21 cellular contexts compared by ENCODE assay signal in genomic region chr1:153662269-153662668, GRCh38. TPM values are rescaled to one million over a fixed set of nuclear protein-coding genes. Genes with fewer than 3 reads are reported as not detected.
DNase-seq lines count a peak whose midpoint lies in the region; ATAC-seq, FAIRE-seq and TF ChIP-seq lines count a peak whose summit lies in the region.
"Had no signal": no experiment of that assay in that cellular context is flagged by ENCODE, and none has a peak within 500 bp of the region (broad histone marks: within the 10 kb centered on the region; RNA-seq: fewer than 3 reads in every experiment).

No MANE protein-coding gene starts in this region.

- in situ Hi-C loops in K562 (cut with MboI), result no loop called here

- H2AK5ac ChIP-seq in H9 (ENCODE audit: insufficient read length, low read length), result no peak overlapping the region

- H3T11ph ChIP-seq in H9 (ENCODE audit: low read length), result no peak overlapping the region

- no peak overlapping the region for H3K23ac ChIP-seq in H9 (ENCODE audit: insufficient read length, low read depth, low read length)

- H3K4me1 ChIP-seq in H9 (ENCODE audit: insufficient read depth, low read length) (0 out of 2 replicates have a peak, but pooled peaks cover 2% of the 10 kb centered on the region), K562 (replicated peaks in 1 of 2; ENCODE audit: control insufficient read depth in 2 of 2, insufficient read depth in 2 of 2, low read length in 2 of 2) (peaks cover 3 to 16% of the 10 kb centered on the region in 2 experiments; a peak in 4 of 5 replicates)
- H3K4me1 ChIP-seq: foreskin keratinocyte had no signal

- TF ChIP-seq EP300 in K562 (IDR thresholded peaks at IDR 0.05; ENCODE audit: low read length), result no peak

- H3K14ac ChIP-seq in H9 (ENCODE audit: insufficient read depth, low read length), result no peak overlapping the region

- H2AFZ ChIP-seq in H9 (ENCODE audit: low read length), result no peak overlapping the region
- H2AFZ ChIP-seq in K562 (ENCODE audit: low read depth, low read length), result no peak overlapping the region

- FAIRE-seq in K562 (lab: Jason Lieb, UNC), result no peak
- FAIRE-seq: A204.1, GM18507 had no signal

- H3K9me3 ChIP-seq in H9 (ENCODE audit: control insufficient read depth, low read depth, low read length), result no peaks in the 10 kb centered on the region
- H3K9me3 ChIP-seq in K562 (replicated peaks; ENCODE audit: control insufficient read depth, insufficient read depth, low read depth, low read length), result no peaks in the 10 kb centered on the region
- H3K9me3 ChIP-seq: BLaER1, left ventricle myocardium inferior, mucosa of descending colon, upper lobe of right lung had no signal

- no peak overlapping the region for H3K4me3 Mint-ChIP-seq in activated CD8-positive, alpha-beta T cell treated with anti-CD3 and anti-CD28 coated beads for 36 hours
- H3K4me3 Mint-ChIP-seq in activated CD8-positive, alpha-beta T cell treated with anti-CD3 and anti-CD28 coated beads, Interleukin-2, amount 10 ng/mL, durations not matched to agents 7 days and 5 days, result no peak overlapping the region
- H3K4me3 Mint-ChIP-seq in H9 (no peak overlapping the region), progenitor cell of endocrine pancreas (ENCODE audit: low read depth) (no peak overlapping the region)
- H3K4me3 Mint-ChIP-seq: T-helper 2 cell treated with Interferon-gamma antibody and Interleukin-4, amounts not matched to agents 5 μg/mL and 100 μg/mL, for 36 hours had no signal

- peak overlapping the region; percentile 60 for H3K27ac Mint-ChIP-seq in activated CD8-positive, alpha-beta T cell treated with anti-CD3 and anti-CD28 coated beads for 36 hours
- H3K27ac Mint-ChIP-seq in activated CD8-positive, alpha-beta T cell treated with anti-CD3 and anti-CD28 coated beads, Interleukin-2, amount 10 ng/mL, durations not matched to agents 7 days and 5 days, result no peak overlapping the region
- H3K27ac Mint-ChIP-seq in H9, result peak overlapping the region in 2 of 3 experiments; percentile 12 to 79; a peak in 3 of 7 replicates
- H3K27ac Mint-ChIP-seq in progenitor cell of endocrine pancreas, result peak overlapping the region; percentile 50
- H3K27ac Mint-ChIP-seq: T-helper 2 cell treated with Interferon-gamma antibody and Interleukin-4, amounts not matched to agents 5 μg/mL and 100 μg/mL, for 36 hours had no signal

- no peak for TF ChIP-seq RAD21 in K562 (CRISPR knock-in tag; conservative IDR thresholded peaks at IDR 0.05 in 1 of 2, IDR thresholded peaks at IDR 0.05 in 1 of 2)

- POLR2A ChIA-PET in activated CD8-positive, alpha-beta T cell treated with anti-CD3 and anti-CD28 coated beads for 36 hours (lab: Charles Lee), result interaction anchor here (1.0 to 5.6 kb wide), 6 partner anchors 12 to 118 kb away, joined by 3 to 44 read pairs (median 4); no protein-coding TSS in a partner anchor
- POLR2A ChIA-PET in activated CD8-positive, alpha-beta T cell treated with anti-CD3 and anti-CD28 coated beads, Interleukin-2, amount 10 ng/mL, durations not matched to agents 7 days and 5 days (lab: Charles Lee), result interaction anchor here (1.2 kb wide), 1 partner anchor 24 kb away, joined by 3 read pairs; no protein-coding TSS in a partner anchor
- POLR2A ChIA-PET in K562 (lab: Yijun Ruan, JAX), result interaction anchor here (0.6 to 6.1 kb wide), 6 partner anchors 8 to 721 kb away, joined by 3 to 51 read pairs (median 6); partner anchors contain the start of genes CHTOP and ILF2

- ATAC-seq in activated CD8-positive, alpha-beta T cell treated with anti-CD3 and anti-CD28 coated beads for 36 hours, result no peak
- ATAC-seq in activated CD8-positive, alpha-beta T cell treated with anti-CD3 and anti-CD28 coated beads, Interleukin-2, amount 10 ng/mL, durations not matched to agents 7 days and 5 days, result no peak
- ATAC-seq in K562 (no peak), GM21390 (IDR thresholded peaks at IDR 0.05; ENCODE audit: unreplicated experiment) (no peak), GM21723 (IDR thresholded peaks at IDR 0.05; ENCODE audit: unreplicated experiment) (no peak)
- ATAC-seq: foreskin keratinocyte, mucosa of descending colon, upper lobe of right lung had no signal

- H3K4ac ChIP-seq in H9 (ENCODE audit: low read depth, low read length), result no peak overlapping the region

- H3K9ac ChIP-seq in H9 (ENCODE audit: extremely low read depth, insufficient read length, low read length) (no peak overlapping the region), K562 (ENCODE audit: insufficient read depth in 1 of 2, low read depth in 2 of 2, low read length in 2 of 2) (no peak overlapping the region)

- H3K9me1 ChIP-seq in K562 (ENCODE audit: control insufficient read depth, insufficient read depth, low read length), result no peaks in the 10 kb centered on the region

- peaks cover 5% of the 10 kb centered on the region for H3K79me1 ChIP-seq in H9 (ENCODE audit: insufficient read depth, low read depth, low read length, poor library complexity, severe bottlenecking)

- no peak for DNase-seq in activated CD8-positive, alpha-beta T cell treated with anti-CD3 and anti-CD28 coated beads for 36 hours
- DNase-seq in activated CD8-positive, alpha-beta T cell treated with anti-CD3 and anti-CD28 coated beads, Interleukin-2, amount 10 ng/mL, durations not matched to agents 7 days and 5 days, result no peak
- no peak for DNase-seq in H9
- DNase-seq in K562 (ENCODE audit: extremely low read depth in 1 of 4, low spot score in 3 of 4), result no peak
- no peak for DNase-seq in progenitor cell of endocrine pancreas (ENCODE audit: low spot score, unreplicated experiment)
- DNase-seq in SW 1271 (lab: John Stamatoyannopoulos, UW), result no peak
- DNase-seq: foreskin keratinocyte; left ventricle myocardium inferior; NCI-H1694 treated with DMSO at 0.1 percent for 48 hours; NCI-H2227 treated with DMSO at 0.1 percent for 48 hours; NCI-H82; stimulated activated CD4-positive, alpha-beta T cell treated with anti-CD3 and anti-CD28 coated beads, Interleukin-4, amount 100 ng/mL, for 4 hours; upper lobe of right lung had no signal

- H2BK20ac ChIP-seq in H9 (ENCODE audit: low read depth, low read length, poor library complexity, severe bottlenecking), result no peak overlapping the region

- CTCF ChIA-PET in activated CD8-positive, alpha-beta T cell treated with anti-CD3 and anti-CD28 coated beads for 36 hours (lab: Charles Lee), result interaction anchor here (1.2 kb wide), 1 partner anchor 152 kb away, joined by 4 read pairs; no protein-coding TSS in a partner anchor
- CTCF ChIA-PET in activated CD8-positive, alpha-beta T cell treated with anti-CD3 and anti-CD28 coated beads, Interleukin-2, amount 10 ng/mL, durations not matched to agents 7 days and 5 days (lab: Charles Lee), result no interaction called here
- CTCF ChIA-PET in K562 (lab: Yijun Ruan, JAX; ENCODE audit: low intra/inter-chr PET ratio), result interaction anchor here (0.6 kb wide), 1 partner anchor 129 kb away, joined by 6 read pairs; no protein-coding TSS in a partner anchor

- no peak overlapping the region for H3K18ac ChIP-seq in H9 (ENCODE audit: insufficient read length, low read depth, low read length)

- no peak for TF ChIP-seq CTCF in activated CD8-positive, alpha-beta T cell treated with anti-CD3 and anti-CD28 coated beads for 36 hours (IDR thresholded peaks at IDR 0.05)
- no peak for TF ChIP-seq CTCF in H9 (conservative IDR thresholded peaks at IDR 0.05)
- no peak for TF ChIP-seq CTCF in K562 (IDR thresholded peaks at IDR 0.05 in 2 of 3, conservative IDR thresholded peaks at IDR 0.05 in 1 of 3; ENCODE audit: insufficient read depth in 2 of 3, low read depth in 1 of 3, low read length in 3 of 3)
- TF ChIP-seq CTCF in progenitor cell of endocrine pancreas (IDR thresholded peaks at IDR 0.05; ENCODE audit: unreplicated experiment), result no peak

- no peak overlapping the region for H2BK12ac ChIP-seq in H9 (ENCODE audit: insufficient read length, low read depth, low read length)

- peaks cover 69% of the 10 kb centered on the region for H3K36me3 ChIP-seq in K562 (ENCODE audit: control insufficient read depth, insufficient read depth, low read length)

- H4K20me1 ChIP-seq in H9 (ENCODE audit: control insufficient read depth, insufficient read depth, insufficient read length) (no peaks in the 10 kb centered on the region), K562 (replicated peaks; ENCODE audit: control insufficient read depth, insufficient read depth, low read length) (no peaks in the 10 kb centered on the region)

- no peak overlapping the region for H2BK5ac ChIP-seq in H9 (ENCODE audit: insufficient read length, low read length)

- no peak for TF ChIP-seq POLR2A in K562 (conservative IDR thresholded peaks at IDR 0.05)

- intact Hi-C loops in activated CD8-positive, alpha-beta T cell treated with anti-CD3 and anti-CD28 coated beads for 36 hours (cut with micrococcal nuclease), result no loop called here
- intact Hi-C loops in K562 (cut with micrococcal nuclease), result no loop called here

- H3K27me3 ChIP-seq in H9 (ENCODE audit: insufficient read depth, low read length), result no peaks in the 10 kb centered on the region
- H3K27me3 ChIP-seq in K562 (ENCODE audit: control insufficient read depth in 2 of 2, insufficient read depth in 2 of 2, low read length in 2 of 2), result no peaks in the 10 kb centered on the region
- H3K27me3 ChIP-seq: BLaER1, foreskin keratinocyte, upper lobe of right lung had no signal

- H3K9me3 Mint-ChIP-seq in activated CD8-positive, alpha-beta T cell treated with anti-CD3 and anti-CD28 coated beads for 36 hours, result no peaks in the 10 kb centered on the region
- no peaks in the 10 kb centered on the region for H3K9me3 Mint-ChIP-seq in activated CD8-positive, alpha-beta T cell treated with anti-CD3 and anti-CD28 coated beads, Interleukin-2, amount 10 ng/mL, durations not matched to agents 7 days and 5 days (ENCODE audit: insufficient read depth)
- H3K9me3 Mint-ChIP-seq in H9 (no peaks in the 10 kb centered on the region; a peak in 1 of 5 replicates), progenitor cell of endocrine pancreas (ENCODE audit: low read depth) (no peaks in the 10 kb centered on the region)
- H3K9me3 Mint-ChIP-seq: T-helper 2 cell treated with Interferon-gamma antibody and Interleukin-4, amounts not matched to agents 5 μg/mL and 100 μg/mL, for 36 hours had no signal

- H3K36me3 Mint-ChIP-seq in activated CD8-positive, alpha-beta T cell treated with anti-CD3 and anti-CD28 coated beads for 36 hours (ENCODE audit: low read depth), result peaks cover 55% of the 10 kb centered on the region
- peaks cover 65% of the 10 kb centered on the region for H3K36me3 Mint-ChIP-seq in activated CD8-positive, alpha-beta T cell treated with anti-CD3 and anti-CD28 coated beads, Interleukin-2, amount 10 ng/mL, durations not matched to agents 7 days and 5 days (ENCODE audit: low read depth)
- H3K36me3 Mint-ChIP-seq in H9 (ENCODE audit: insufficient read depth in 1 of 3, low read depth in 3 of 3) (peaks cover 26 to 71% (median 46%) of the 10 kb centered on the region in 3 experiments), progenitor cell of endocrine pancreas (ENCODE audit: insufficient read depth) (peaks cover 34% of the 10 kb centered on the region)

- no peak overlapping the region for H2BK15ac ChIP-seq in H9 (ENCODE audit: low read depth, low read length)

- H4K5ac ChIP-seq in H9 (ENCODE audit: insufficient read length, low read depth, low read length), result no peak overlapping the region

- no peak overlapping the region for H2BK120ac ChIP-seq in H9 (ENCODE audit: low read depth, low read length, poor library complexity, severe bottlenecking)

- H4K8ac ChIP-seq in H9 (replicated peaks; ENCODE audit: insufficient read length, low read depth, low read length), result no peak overlapping the region

- H3K4me1 Mint-ChIP-seq in activated CD8-positive, alpha-beta T cell treated with anti-CD3 and anti-CD28 coated beads for 36 hours (ENCODE audit: low read depth), result peaks cover 13% of the 10 kb centered on the region
- peaks cover 16% of the 10 kb centered on the region for H3K4me1 Mint-ChIP-seq in activated CD8-positive, alpha-beta T cell treated with anti-CD3 and anti-CD28 coated beads, Interleukin-2, amount 10 ng/mL, durations not matched to agents 7 days and 5 days (ENCODE audit: low read depth)
- H3K4me1 Mint-ChIP-seq in H9, result peaks cover 9% of the 10 kb centered on the region in 2 experiments
- H3K4me1 Mint-ChIP-seq in progenitor cell of endocrine pancreas (ENCODE audit: low read depth), result peaks cover 11% of the 10 kb centered on the region

- no peak overlapping the region for H3K56ac ChIP-seq in H9 (ENCODE audit: insufficient read length, low read depth, low read length)

- WGBS in H9 (ENCODE audit: extremely low coverage, insufficient read length, low lambda C conversion rate), result no CpG with 5 or more reads among the region's 2 CpGs
- 64% methylated on average over 2 of the region's 2 CpGs for WGBS in K562 (ENCODE audit: insufficient coverage, low coverage, missing lambda C conversion rate)

- H3K4me3 ChIP-seq in K562, result no peak overlapping the region
- H3K4me3 ChIP-seq: BLaER1, left ventricle myocardium inferior, mucosa of descending colon, upper lobe of right lung had no signal

- H3K79me2 ChIP-seq in H9 (ENCODE audit: insufficient read depth, low read length), result no peaks in the 10 kb centered on the region; the same call in 1 of the 2 replicates
- peaks cover 15% of the 10 kb centered on the region for H3K79me2 ChIP-seq in K562 (ENCODE audit: control insufficient read depth, insufficient read depth, low read length)

- H3K27ac ChIP-seq in H9 (ENCODE audit: insufficient read length, low read depth, low read length) (no peak overlapping the region), K562 (ENCODE audit: extremely low read depth, low read depth, low read length) (no peak overlapping the region; the same call in 2 of the 3 replicates)
- H3K27ac ChIP-seq: BLaER1, foreskin keratinocyte, left ventricle myocardium inferior, upper lobe of right lung had no signal

- H3K27me3 Mint-ChIP-seq in activated CD8-positive, alpha-beta T cell treated with anti-CD3 and anti-CD28 coated beads for 36 hours, result no peaks in the 10 kb centered on the region
- no peaks in the 10 kb centered on the region for H3K27me3 Mint-ChIP-seq in activated CD8-positive, alpha-beta T cell treated with anti-CD3 and anti-CD28 coated beads, Interleukin-2, amount 10 ng/mL, durations not matched to agents 7 days and 5 days (ENCODE audit: low read depth)
- H3K27me3 Mint-ChIP-seq in H9 (ENCODE audit: low read depth), result no peaks in the 10 kb centered on the region
- H3K27me3 Mint-ChIP-seq in progenitor cell of endocrine pancreas, result no peaks in the 10 kb centered on the region

- BruUV-seq in K562 (replicated peaks; lab: Mats Ljungman, UMichigan), result TSS peak; percentile 53

- no peak overlapping the region for H4K91ac ChIP-seq in H9 (ENCODE audit: insufficient read length, low read depth, low read length)

- H3K4me2 ChIP-seq in H9 (ENCODE audit: insufficient read depth, insufficient read length, low read length), result no peak overlapping the region
- H3K4me2 ChIP-seq in K562 (ENCODE audit: insufficient read depth, low read length), result no peak overlapping the region

- peaks cover 5% of the 10 kb centered on the region for H3K23me2 ChIP-seq in H9 (ENCODE audit: insufficient read length, low read depth, low read length, poor library complexity, severe bottlenecking)

RNA-seq across cellular contexts. Expression of gene SNAPIN, which starts 3.8 kb away (rescaled TPM):
- total RNA-seq in activated CD8-positive, alpha-beta T cell treated with anti-CD3 and anti-CD28 coated beads for 36 hours, result 10 to 100 TPM; 25.7 to 27.3 TPM
- total RNA-seq in activated CD8-positive, alpha-beta T cell treated with anti-CD3 and anti-CD28 coated beads, Interleukin-2, amount 10 ng/mL, durations not matched to agents 7 days and 5 days, result 10 to 100 TPM; 36.5 to 37.7 TPM
- total RNA-seq in H9 (2021) (29.0 and 29.5 TPM in 2 replicates), K562 (2014; rRNA removed) (36.0 and 36.7 TPM in 2 replicates), K562 (2014; rRNA removed; fragmentation: Illumina TruSeq; extraction: Trizol) (26.5 and 27.8 TPM in 2 replicates), K562 (2015; rRNA removed; fragmentation: Illumina TruSeq; extraction: Trizol) (31.3 and 32.3 TPM in 2 replicates), K562 (2021) (24.6 and 26.6 TPM in 2 replicates), progenitor cell of endocrine pancreas (38.0 and 42.3 TPM in 2 replicates)
- 8.7 and 14.0 TPM in 2 replicates for total RNA-seq in K562 (2011; cell fraction: chromatin; rRNA removed; ENCODE audit: low replicate concordance)
- total RNA-seq in K562 (2011; cell fraction: nucleolus; rRNA removed), result 14.8 and 16.6 TPM in 2 replicates
- total RNA-seq in K562 (2011; cell fraction: nucleoplasm; rRNA removed), result 14.4 and 14.7 TPM in 2 replicates
- polyA plus RNA-seq in K562 (2011; rRNA removed) (32.8 and 36.8 TPM in 2 replicates), K562 (2014; fragmentation: Illumina TruSeq; extraction: Trizol) (33.5 and 42.4 TPM in 2 replicates), K562 (2014; fragmentation: Nextera tagmentation; extraction: Ambion mirVana) (10 to 100 TPM; 11.2 to 15.8 TPM), K562 (2014; rRNA removed) (42.4 and 43.9 TPM in 2 replicates)
- 36.0 and 39.1 TPM in 2 replicates for polyA plus RNA-seq in K562 (2011; cell fraction: cytosol; rRNA removed)
- polyA plus RNA-seq in K562 (2011; cell fraction: nucleus; rRNA removed), result 25.2 and 27.6 TPM in 2 replicates
- polyA plus RNA-seq in K562 (2012), result 28.4 and 30.6 TPM in 2 replicates
- 10.2 and 10.5 TPM in 2 replicates for polyA minus RNA-seq in K562 (2011; rRNA and poly(A)+ RNA removed)
- polyA minus RNA-seq in K562 (2011; cell fraction: cytosol; rRNA and poly(A)+ RNA removed), result 3.1 and 9.0 TPM in 2 replicates
- 5.9 and 8.8 TPM in 2 replicates for polyA minus RNA-seq in K562 (2011; cell fraction: nucleus; rRNA and poly(A)+ RNA removed)

RNA-seq across cellular contexts. Expression of gene ILF2, which starts 8.5 kb away (rescaled TPM):
- 100 to 1,000 TPM; 328 to 333 TPM for total RNA-seq in activated CD8-positive, alpha-beta T cell treated with anti-CD3 and anti-CD28 coated beads for 36 hours
- 100 to 1,000 TPM; 211 to 215 TPM for total RNA-seq in activated CD8-positive, alpha-beta T cell treated with anti-CD3 and anti-CD28 coated beads, Interleukin-2, amount 10 ng/mL, durations not matched to agents 7 days and 5 days
- total RNA-seq in H9 (2021) (357 and 362 TPM in 2 replicates), K562 (2014; rRNA removed) (282 and 331 TPM in 2 replicates), K562 (2014; rRNA removed; fragmentation: Illumina TruSeq; extraction: Trizol) (474 and 498 TPM in 2 replicates), K562 (2015; rRNA removed; fragmentation: Illumina TruSeq; extraction: Trizol) (482 and 491 TPM in 2 replicates), K562 (2021) (313 and 315 TPM in 2 replicates), progenitor cell of endocrine pancreas (261 and 262 TPM in 2 replicates)
- 167 and 217 TPM in 2 replicates for total RNA-seq in K562 (2011; cell fraction: chromatin; rRNA removed; ENCODE audit: low replicate concordance)
- 160 TPM in 2 replicates for total RNA-seq in K562 (2011; cell fraction: nucleolus; rRNA removed)
- 148 and 169 TPM in 2 replicates for total RNA-seq in K562 (2011; cell fraction: nucleoplasm; rRNA removed)
- polyA plus RNA-seq in K562 (2011; rRNA removed) (632 and 726 TPM in 2 replicates), K562 (2014; fragmentation: Illumina TruSeq; extraction: Trizol) (544 and 664 TPM in 2 replicates), K562 (2014; fragmentation: Nextera tagmentation; extraction: Ambion mirVana) (100 to 1,000 TPM; 459 to 642 TPM), K562 (2014; rRNA removed) (305 and 356 TPM in 2 replicates)
- 415 and 502 TPM in 2 replicates for polyA plus RNA-seq in K562 (2011; cell fraction: cytosol; rRNA removed)
- polyA plus RNA-seq in K562 (2011; cell fraction: nucleus; rRNA removed), result 264 and 364 TPM in 2 replicates
- polyA plus RNA-seq in K562 (2012), result 325 and 353 TPM in 2 replicates
- 480 and 562 TPM in 2 replicates for polyA minus RNA-seq in K562 (2011; rRNA and poly(A)+ RNA removed)
- polyA minus RNA-seq in K562 (2011; cell fraction: cytosol; rRNA and poly(A)+ RNA removed), result 157 and 219 TPM in 2 replicates
- 57.8 and 119 TPM in 2 replicates for polyA minus RNA-seq in K562 (2011; cell fraction: nucleus; rRNA and poly(A)+ RNA removed)

RNA-seq across cellular contexts. Expression of gene NPR1, which starts 16.2 kb away (rescaled TPM):
- total RNA-seq in activated CD8-positive, alpha-beta T cell treated with anti-CD3 and anti-CD28 coated beads for 36 hours, result not detected
- total RNA-seq in activated CD8-positive, alpha-beta T cell treated with anti-CD3 and anti-CD28 coated beads, Interleukin-2, amount 10 ng/mL, durations not matched to agents 7 days and 5 days, result not detected
- total RNA-seq in H9 (2021) (8.6 and 8.9 TPM in 2 replicates), K562 (2014; rRNA removed) (0.05 TPM in 1 of 2 replicates, not detected in the other), K562 (2014; rRNA removed; fragmentation: Illumina TruSeq; extraction: Trizol) (not detected in 2 replicates), K562 (2015; rRNA removed; fragmentation: Illumina TruSeq; extraction: Trizol) (not detected in 2 replicates), K562 (2021) (0.04 and 0.16 TPM in 2 replicates), progenitor cell of endocrine pancreas (0.41 and 0.51 TPM in 2 replicates)
- 0.58 TPM in 1 of 2 replicates, not detected in the other for total RNA-seq in K562 (2011; cell fraction: chromatin; rRNA removed; ENCODE audit: low replicate concordance)
- 0.13 and 0.17 TPM in 2 replicates for total RNA-seq in K562 (2011; cell fraction: nucleolus; rRNA removed)
- not detected in 2 replicates for total RNA-seq in K562 (2011; cell fraction: nucleoplasm; rRNA removed)
- polyA plus RNA-seq in K562 (2011; rRNA removed) (0.06 TPM in 1 of 2 replicates, not detected in the other), K562 (2014; fragmentation: Illumina TruSeq; extraction: Trizol) (not detected in 2 replicates), K562 (2014; fragmentation: Nextera tagmentation; extraction: Ambion mirVana) (not detected), K562 (2014; rRNA removed) (not detected in 2 replicates)
- polyA plus RNA-seq in K562 (2011; cell fraction: cytosol; rRNA removed), result 0.12 TPM in 1 of 2 replicates, not detected in the other
- polyA plus RNA-seq in K562 (2011; cell fraction: nucleus; rRNA removed), result 0.06 and 0.26 TPM in 2 replicates
- 0.01 and 0.03 TPM in 2 replicates for polyA plus RNA-seq in K562 (2012)
- polyA minus RNA-seq in K562 (2011; rRNA and poly(A)+ RNA removed), result not detected in 2 replicates
- polyA minus RNA-seq in K562 (2011; cell fraction: cytosol; rRNA and poly(A)+ RNA removed), result 0.48 and 1.6 TPM in 2 replicates
- 0.13 TPM in 1 of 2 replicates, not detected in the other for polyA minus RNA-seq in K562 (2011; cell fraction: nucleus; rRNA and poly(A)+ RNA removed)
- total RNA-seq: foreskin keratinocyte, SK-MEL-5 had no signal
- polyA plus RNA-seq: foreskin keratinocyte had no signal

RNA-seq across cellular contexts. Expression of gene CHTOP, which starts 28.4 kb away (rescaled TPM):
- total RNA-seq in activated CD8-positive, alpha-beta T cell treated with anti-CD3 and anti-CD28 coated beads for 36 hours, result 10 to 100 TPM; 76.8 to 83.2 TPM
- total RNA-seq in activated CD8-positive, alpha-beta T cell treated with anti-CD3 and anti-CD28 coated beads, Interleukin-2, amount 10 ng/mL, durations not matched to agents 7 days and 5 days, result 10 to 100 TPM; 81.9 to 82.0 TPM
- 126 and 129 TPM in 2 replicates for total RNA-seq in H9 (2021)
- total RNA-seq in K562 (2011; cell fraction: chromatin; rRNA removed; ENCODE audit: low replicate concordance), result 128 and 182 TPM in 2 replicates
- total RNA-seq in K562 (2011; cell fraction: nucleolus; rRNA removed), result 86.2 and 96.9 TPM in 2 replicates
- 171 and 245 TPM in 2 replicates for total RNA-seq in K562 (2011; cell fraction: nucleoplasm; rRNA removed)
- total RNA-seq in K562 (2014; rRNA removed), result 60.8 and 75.6 TPM in 2 replicates
- 53.0 and 54.8 TPM in 2 replicates for total RNA-seq in K562 (2014; rRNA removed; fragmentation: Illumina TruSeq; extraction: Trizol)
- total RNA-seq in K562 (2015; rRNA removed; fragmentation: Illumina TruSeq; extraction: Trizol), result 57.2 and 60.4 TPM in 2 replicates
- total RNA-seq in K562 (2021), result 79.2 and 79.6 TPM in 2 replicates
- 82.7 and 91.8 TPM in 2 replicates for polyA plus RNA-seq in K562 (2011; rRNA removed)
- 56.0 and 71.7 TPM in 2 replicates for polyA plus RNA-seq in K562 (2011; cell fraction: cytosol; rRNA removed)
- polyA plus RNA-seq in K562 (2011; cell fraction: nucleus; rRNA removed), result 78.6 and 81.6 TPM in 2 replicates
- polyA plus RNA-seq in K562 (2012), result 59.7 and 63.1 TPM in 2 replicates
- polyA plus RNA-seq in K562 (2014; fragmentation: Illumina TruSeq; extraction: Trizol), result 68.2 and 68.3 TPM in 2 replicates
- 10 to 100 TPM; 10.2 to 10.3 TPM for polyA plus RNA-seq in K562 (2014; fragmentation: Nextera tagmentation; extraction: Ambion mirVana)
- polyA plus RNA-seq in K562 (2014; rRNA removed), result 87.8 and 94.0 TPM in 2 replicates
- polyA minus RNA-seq in K562 (2011; rRNA and poly(A)+ RNA removed), result 67.2 and 81.2 TPM in 2 replicates
- polyA minus RNA-seq in K562 (2011; cell fraction: cytosol; rRNA and poly(A)+ RNA removed), result 25.4 and 25.8 TPM in 2 replicates
- polyA minus RNA-seq in K562 (2011; cell fraction: nucleus; rRNA and poly(A)+ RNA removed), result 61.4 and 84.9 TPM in 2 replicates
- 128 and 129 TPM in 2 replicates for total RNA-seq in progenitor cell of endocrine pancreas

RNA-seq across cellular contexts. Expression of gene S100A1, which starts 34.0 kb away (rescaled TPM):
- total RNA-seq in activated CD8-positive, alpha-beta T cell treated with anti-CD3 and anti-CD28 coated beads for 36 hours, result not detected
- total RNA-seq in activated CD8-positive, alpha-beta T cell treated with anti-CD3 and anti-CD28 coated beads, Interleukin-2, amount 10 ng/mL, durations not matched to agents 7 days and 5 days, result not detected
- 1.1 TPM in 1 of 2 replicates, not detected in the other for total RNA-seq in H9 (2021)
- total RNA-seq in K562 (2011; cell fraction: chromatin; rRNA removed; ENCODE audit: low replicate concordance), result 3.4 and 6.9 TPM in 2 replicates
- 4.8 and 6.3 TPM in 2 replicates for total RNA-seq in K562 (2011; cell fraction: nucleolus; rRNA removed)
- 5.9 and 8.4 TPM in 2 replicates for total RNA-seq in K562 (2011; cell fraction: nucleoplasm; rRNA removed)
- 16.1 and 22.4 TPM in 2 replicates for total RNA-seq in K562 (2014; rRNA removed)
- total RNA-seq in K562 (2014; rRNA removed; fragmentation: Illumina TruSeq; extraction: Trizol), result 4.6 and 5.7 TPM in 2 replicates
- 7.9 TPM in 2 replicates for total RNA-seq in K562 (2015; rRNA removed; fragmentation: Illumina TruSeq; extraction: Trizol)
- 12.7 and 14.1 TPM in 2 replicates for total RNA-seq in K562 (2021)
- 27.3 and 30.1 TPM in 2 replicates for polyA plus RNA-seq in K562 (2011; rRNA removed)
- polyA plus RNA-seq in K562 (2011; cell fraction: cytosol; rRNA removed), result 46.4 and 48.5 TPM in 2 replicates
- 10.6 and 11.0 TPM in 2 replicates for polyA plus RNA-seq in K562 (2011; cell fraction: nucleus; rRNA removed)
- polyA plus RNA-seq in K562 (2012), result 27.9 and 39.5 TPM in 2 replicates
- 14.4 and 15.0 TPM in 2 replicates for polyA plus RNA-seq in K562 (2014; fragmentation: Illumina TruSeq; extraction: Trizol)
- polyA plus RNA-seq in K562 (2014; fragmentation: Nextera tagmentation; extraction: Ambion mirVana), result under 1 TPM; 0.44 to 0.53 TPM
- 24.4 and 27.1 TPM in 2 replicates for polyA plus RNA-seq in K562 (2014; rRNA removed)
- 12.5 and 25.6 TPM in 2 replicates for polyA minus RNA-seq in K562 (2011; rRNA and poly(A)+ RNA removed)
- polyA minus RNA-seq in K562 (2011; cell fraction: cytosol; rRNA and poly(A)+ RNA removed), result 11.0 and 12.5 TPM in 2 replicates
- 2.2 and 4.4 TPM in 2 replicates for polyA minus RNA-seq in K562 (2011; cell fraction: nucleus; rRNA and poly(A)+ RNA removed)
- 0.80 TPM in 1 of 2 replicates, not detected in the other for total RNA-seq in progenitor cell of endocrine pancreas
- total RNA-seq: foreskin keratinocyte, upper lobe of right lung had no signal
